In genomic region chr22:25923952-25924351, GRCh38 we compare ENCODE assay signal across 25 cellular contexts.
"Had no signal": no experiment of that assay in that cellular context is flagged by ENCODE, and none has a peak within 500 bp of the region (broad histone marks: within the 10 kb centered on the region; RNA-seq: fewer than 3 reads in every experiment).

No MANE protein-coding gene starts in this region.

- DNase-seq: activated CD4-positive, alpha-beta memory T cell treated with anti-CD3 and anti-CD28 coated beads, Interleukin-2, amount 10 ng/mL, durations not matched to agents 7 days and 5 days; activated CD4-positive, alpha-beta T cell treated with anti-CD3 and anti-CD28 coated beads for 1 hour; activated CD4-positive, alpha-beta T cell treated with anti-CD3 and anti-CD28 coated beads, Interleukin-2, amount 10 ng/mL, durations not matched to agents 7 days and 5 days; activated CD8-positive, alpha-beta memory T cell treated with anti-CD3 and anti-CD28 coated beads, Interleukin-2, amount 50 U/mL, for 48 hours; activated naive CD8-positive, alpha-beta T cell treated with anti-CD3 and anti-CD28 coated beads, Interleukin-2, amount 50 U/mL, for 24 hours; activated T-cell treated with anti-CD3 and anti-CD28 coated beads, Interleukin-2, amount 50 U/mL, for 24 hours; central memory CD4-positive, alpha-beta T cell; foreskin keratinocyte; kidney glomerular epithelial cell; left lung; mesendoderm; natural killer cell; right cardiac atrium; stimulated activated CD4-positive, alpha-beta T cell treated with anti-CD3 and anti-CD28 coated beads, Interleukin-15, amount 100 ng/mL, for 24 hours; stimulated activated CD4-positive, alpha-beta T cell treated with anti-CD3 and anti-CD28 coated beads, Interleukin-2, amount 100 ng/mL, for 24 hours; stimulated activated naive B cell treated with anti-CD40 and anti-IgM and Interleukin-4, amounts not matched to agents 10 μg/mL and 1 μg/mL and 100 μg/mL, for 72 hours; stomach; T1000; upper lobe of right lung had no signal

- H3K4me3 ChIP-seq: breast epithelium, esophagus muscularis mucosa, left lung, lung, stomach, thyroid gland, upper lobe of right lung had no signal

- ATAC-seq: activated naive CD8-positive, alpha-beta T cell treated with anti-CD3 and anti-CD28 coated beads, Interleukin-2, amount 50 U/mL, for 24 hours; foreskin keratinocyte; left lung; natural killer cell; right cardiac atrium; stimulated activated naive B cell treated with anti-CD40 and anti-IgM and Interleukin-4, amounts not matched to agents 10 μg/mL and 1 μg/mL and 100 μg/mL, for 72 hours; upper lobe of right lung had no signal

- H3K4me1 ChIP-seq: breast epithelium, esophagus muscularis mucosa, foreskin keratinocyte, left lung, stomach, thyroid gland, upper lobe of right lung had no signal

- H3K9me3 ChIP-seq: breast epithelium, esophagus muscularis mucosa, left lung, thyroid gland, upper lobe of right lung had no signal

- H3K4me1 Mint-ChIP-seq: activated CD4-positive, alpha-beta memory T cell treated with anti-CD3 and anti-CD28 coated beads, Interleukin-2, amount 10 ng/mL, durations not matched to agents 7 days and 5 days; activated CD4-positive, alpha-beta T cell treated with anti-CD3 and anti-CD28 coated beads, Interleukin-2, amount 10 ng/mL, durations not matched to agents 7 days and 5 days; activated naive CD4-positive, alpha-beta T cell treated with anti-CD3 and anti-CD28 coated beads, Interleukin-2, amount 50 U/mL, for 24 hours; activated naive CD8-positive, alpha-beta T cell treated with anti-CD3 and anti-CD28 coated beads, Interleukin-2, amount 50 U/mL, for 24 hours; natural killer cell; stimulated activated naive B cell treated with anti-CD40 and anti-IgM and Interleukin-4, amounts not matched to agents 10 μg/mL and 1 μg/mL and 100 μg/mL, for 72 hours had no signal

- H3K4me3 Mint-ChIP-seq: activated CD4-positive, alpha-beta memory T cell treated with anti-CD3 and anti-CD28 coated beads, Interleukin-2, amount 10 ng/mL, durations not matched to agents 7 days and 5 days; activated CD4-positive, alpha-beta T cell treated with anti-CD3 and anti-CD28 coated beads, Interleukin-2, amount 10 ng/mL, durations not matched to agents 7 days and 5 days; activated naive CD4-positive, alpha-beta T cell treated with anti-CD3 and anti-CD28 coated beads, Interleukin-2, amount 50 U/mL, for 24 hours; activated naive CD8-positive, alpha-beta T cell treated with anti-CD3 and anti-CD28 coated beads, Interleukin-2, amount 50 U/mL, for 24 hours; activated T-cell treated with anti-CD3 and anti-CD28 coated beads, Interleukin-2, amount 50 U/mL, for 24 hours; natural killer cell; stimulated activated naive B cell treated with anti-CD40 and anti-IgM and Interleukin-4, amounts not matched to agents 10 μg/mL and 1 μg/mL and 100 μg/mL, for 72 hours had no signal

- H3K9me3 Mint-ChIP-seq: activated CD4-positive, alpha-beta T cell treated with anti-CD3 and anti-CD28 coated beads, Interleukin-2, amount 10 ng/mL, durations not matched to agents 7 days and 5 days; activated T-helper 2 cell treated with anti-CD3 and anti-CD28 coated beads, Interferon-gamma antibody, Interleukin-2, Interleukin-4, amounts not matched to agents 10 μg/mL and 5 μg/mL and 100 μg/mL, durations not matched to agents 14 hours and 24 hours and 36 hours; natural killer cell had no signal

- H3K27ac ChIP-seq: breast epithelium, esophagus muscularis mucosa, foreskin keratinocyte, left lung, stomach, thyroid gland, upper lobe of right lung had no signal

- H3K27me3 ChIP-seq: foreskin keratinocyte, thyroid gland had no signal

- H3K36me3 Mint-ChIP-seq: activated naive CD4-positive, alpha-beta T cell treated with anti-CD3 and anti-CD28 coated beads, Interleukin-2, amount 50 U/mL, for 24 hours; natural killer cell; stimulated activated naive B cell treated with anti-CD40 and anti-IgM and Interleukin-4, amounts not matched to agents 10 μg/mL and 1 μg/mL and 100 μg/mL, for 72 hours had no signal

- H3K27ac Mint-ChIP-seq: activated CD4-positive, alpha-beta memory T cell treated with anti-CD3 and anti-CD28 coated beads, Interleukin-2, amount 10 ng/mL, durations not matched to agents 7 days and 5 days; activated CD4-positive, alpha-beta T cell treated with anti-CD3 and anti-CD28 coated beads, Interleukin-2, amount 10 ng/mL, durations not matched to agents 7 days and 5 days; activated naive CD4-positive, alpha-beta T cell treated with anti-CD3 and anti-CD28 coated beads, Interleukin-2, amount 50 U/mL, for 24 hours; activated naive CD8-positive, alpha-beta T cell treated with anti-CD3 and anti-CD28 coated beads, Interleukin-2, amount 50 U/mL, for 24 hours; activated T-cell treated with anti-CD3 and anti-CD28 coated beads, Interleukin-2, amount 50 U/mL, for 24 hours; activated T-helper 2 cell treated with anti-CD3 and anti-CD28 coated beads, Interferon-gamma antibody, Interleukin-2, Interleukin-4, amounts not matched to agents 10 μg/mL and 5 μg/mL and 100 μg/mL, durations not matched to agents 14 hours and 24 hours and 36 hours; natural killer cell; stimulated activated naive B cell treated with anti-CD40 and anti-IgM and Interleukin-4, amounts not matched to agents 10 μg/mL and 1 μg/mL and 100 μg/mL, for 72 hours had no signal

- H3K36me3 ChIP-seq: breast epithelium, left lung, stomach, thyroid gland, upper lobe of right lung had no signal
